Comparison of ENCODE assay signal across 9 cellular contexts in genomic region chrX:17738737-17739535, GRCh38. TPM values are rescaled to one million over a fixed set of nuclear protein-coding genes. Genes with fewer than 3 reads are reported as not detected.
A peak's percentile ranks its signal among the peaks of the same experiment; 100 is the strongest.
DNase-seq lines count a peak whose midpoint lies in the region; ATAC-seq and TF ChIP-seq lines count a peak whose summit lies in the region.
"Had no signal": no experiment of that assay in that cellular context is flagged by ENCODE, and none has a peak within 500 bp of the region (broad histone marks: within the 10 kb centered on the region; RNA-seq: fewer than 3 reads in every experiment).

No MANE protein-coding gene starts in this region.

- TF ChIP-seq POLR2A in tibial nerve (IDR thresholded peaks at IDR 0.05): no peak

- peak overlapping the region; percentile 30 to 76 for H3K9ac ChIP-seq in liver (ENCODE audit: low read depth in 1 of 2, low read length in 2 of 2)

- no peaks in the 10 kb centered on the region for H3K9me3 Mint-ChIP-seq in activated T-cell treated with anti-CD3 and anti-CD28 coated beads, Interleukin-2, amount 50 U/mL, for 72 hours

- H3K27ac ChIP-seq in liver (ENCODE audit: low read depth in 1 of 2, low read length in 2 of 2) (peak overlapping the region; percentile 97), tibial nerve (peak overlapping the region; percentile 79 to 97 (median 92))

- peaks cover 29% of the 10 kb centered on the region for H3K4me1 Mint-ChIP-seq in activated T-cell treated with anti-CD3 and anti-CD28 coated beads, Interleukin-2, amount 50 U/mL, for 72 hours (ENCODE audit: low read depth)

- H3K27me3 ChIP-seq in liver (ENCODE audit: control insufficient read depth in 4 of 4, insufficient read depth in 4 of 4, low read length in 3 of 4) (peaks cover 0 to 2% (median 0%) of the 10 kb centered on the region in 4 donors), tibial nerve (no peaks in the 10 kb centered on the region)

- H3K36me3 ChIP-seq in liver (ENCODE audit: control insufficient read depth in 4 of 4, insufficient read depth in 3 of 4, low read depth in 1 of 4, low read length in 3 of 4): no peaks in the 10 kb centered on the region
- H3K36me3 ChIP-seq in tibial nerve: no peaks in the 10 kb centered on the region

- H3K4me3 ChIP-seq in liver (ENCODE audit: low read depth in 1 of 3, low read length in 3 of 3) (peak overlapping the region; percentile 72 to 91 (median 87)), tibial nerve (peak overlapping the region; percentile 43 to 68 (median 50))

- TF ChIP-seq EP300 in tibial nerve (IDR thresholded peaks at IDR 0.05): no peak

- peak overlapping the region; percentile 82 for H3K27ac Mint-ChIP-seq in activated T-cell treated with anti-CD3 and anti-CD28 coated beads, Interleukin-2, amount 50 U/mL, for 72 hours

- H3K27me3 Mint-ChIP-seq in activated T-cell treated with anti-CD3 and anti-CD28 coated beads, Interleukin-2, amount 50 U/mL, for 72 hours (ENCODE audit: low read depth): peaks cover 36% of the 10 kb centered on the region

- H3K4me3 Mint-ChIP-seq in activated T-cell treated with anti-CD3 and anti-CD28 coated beads, Interleukin-2, amount 50 U/mL, for 72 hours: peak overlapping the region; percentile 91 to 95

- WGBS in liver: 9% methylated on average over 6 of the region's 6 CpGs
- WGBS in tibial nerve, 2 donors: 18 to 50% methylated on average over 6 of the region's 6 CpGs

- ATAC-seq in activated T-cell treated with anti-CD3 and anti-CD28 coated beads, Interleukin-2, amount 50 U/mL, for 72 hours (replicated peaks in 1 of 2): no peak
- ATAC-seq in HG03108 (IDR thresholded peaks at IDR 0.05; ENCODE audit: unreplicated experiment): no peak

- peaks cover 1 to 30% (median 17%) of the 10 kb centered on the region in 4 donors for H3K4me1 ChIP-seq in liver (ENCODE audit: control insufficient read depth in 4 of 4, insufficient read depth in 4 of 4, low read length in 3 of 4)
- peaks cover 0 to 11% (median 0%) of the 10 kb centered on the region in 4 donors for H3K4me1 ChIP-seq in tibial nerve

- no peak for TF ChIP-seq RAD21 in liver (IDR thresholded peaks at IDR 0.05)

- DNase-seq in activated T-cell treated with anti-CD3 and anti-CD28 coated beads, Interleukin-2, amount 50 U/mL, for 72 hours: no peak
- DNase-seq in activated T-cell treated with anti-CD3 and anti-CD28 coated beads, Interleukin-2, amount 50 U/mL, for 48 hours: no peak
- DNase-seq in amniotic epithelial cell (ENCODE audit: low read depth): peak; percentile 16
- DNase-seq in tibial nerve (ENCODE audit: low spot score in 2 of 2): no peak
- no peak for DNase-seq in iPS-NIHi11 (ENCODE audit: low spot score)
- no peak for DNase-seq in nucleus accumbens (lab: John Stamatoyannopoulos, UW)
- DNase-seq: midbrain had no signal

- TF ChIP-seq CTCF in liver (IDR thresholded peaks at IDR 0.05; ENCODE audit: low read depth, low read length, missing input control) (no peak), tibial nerve (IDR thresholded peaks at IDR 0.05) (no peak)

- H3K9me3 ChIP-seq in liver (ENCODE audit: control insufficient read depth in 4 of 4, low read length in 3 of 4) (peaks cover 0 to 2% (median 0%) of the 10 kb centered on the region in 4 donors), tibial nerve (no peaks in the 10 kb centered on the region)

- H3K36me3 Mint-ChIP-seq in activated T-cell treated with anti-CD3 and anti-CD28 coated beads, Interleukin-2, amount 50 U/mL, for 72 hours (ENCODE audit: insufficient read depth in 2 of 2): peaks cover 0 to 3% of the 10 kb centered on the region in 2 donors

TF ChIP-seq in liver, 16 proteins besides CTCF, POLR2A, EP300 and RAD21:
- no peak for TF ChIP-seq HNF4A (conservative IDR thresholded peaks at IDR 0.05)
- TF ChIP-seq, protein P1, sequence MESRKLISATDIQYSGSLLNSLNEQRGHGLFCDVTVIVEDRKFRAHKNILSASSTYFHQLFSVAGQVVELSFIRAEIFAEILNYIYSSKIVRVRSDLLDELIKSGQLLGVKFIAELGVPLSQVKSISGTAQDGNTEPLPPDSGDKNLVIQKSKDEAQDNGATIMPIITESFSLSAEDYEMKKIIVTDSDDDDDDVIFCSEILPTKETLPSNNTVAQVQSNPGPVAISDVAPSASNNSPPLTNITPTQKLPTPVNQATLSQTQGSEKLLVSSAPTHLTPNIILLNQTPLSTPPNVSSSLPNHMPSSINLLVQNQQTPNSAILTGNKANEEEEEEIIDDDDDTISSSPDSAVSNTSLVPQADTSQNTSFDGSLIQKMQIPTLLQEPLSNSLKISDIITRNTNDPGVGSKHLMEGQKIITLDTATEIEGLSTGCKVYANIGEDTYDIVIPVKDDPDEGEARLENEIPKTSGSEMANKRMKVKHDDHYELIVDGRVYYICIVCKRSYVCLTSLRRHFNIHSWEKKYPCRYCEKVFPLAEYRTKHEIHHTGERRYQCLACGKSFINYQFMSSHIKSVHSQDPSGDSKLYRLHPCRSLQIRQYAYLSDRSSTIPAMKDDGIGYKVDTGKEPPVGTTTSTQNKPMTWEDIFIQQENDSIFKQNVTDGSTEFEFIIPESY (IDR thresholded peaks at IDR 0.05): no peak
- TF ChIP-seq MAX (IDR thresholded peaks at IDR 0.05): no peak
- TF ChIP-seq HNF4G (IDR thresholded peaks at IDR 0.05): no peak
- TF ChIP-seq SP1 (IDR thresholded peaks at IDR 0.05): no peak
TF ChIP-seq in liver: peak in this region for 0.

RNA-seq across cellular contexts. Expression of gene SCML1, which starts 1.6 kb away (rescaled TPM):
- 1 to 10 TPM; 3.2 to 4.9 TPM for total RNA-seq in activated T-cell treated with anti-CD3 and anti-CD28 coated beads, Interleukin-2, amount 50 U/mL, for 72 hours
- 10 to 100 TPM; 14.2 to 17.9 TPM for total RNA-seq in liver
- polyA plus RNA-seq in liver: 10 to 100 TPM in 1 of 2 donors, 1 to 10 TPM in 1; 7.9 to 15.5 TPM
- 10 to 100 TPM; 14.9 to 18.8 (median 16.6) TPM for total RNA-seq in tibial nerve
